ENCODE assay signal across 18 cellular contexts in genomic region chr16:85484337-85485295, GRCh38.
DNase-seq lines count a peak whose midpoint lies in the region; ATAC-seq lines count a peak whose summit lies in the region.
"Had no signal": no experiment of that assay in that cellular context is flagged by ENCODE, and none has a peak within 500 bp of the region (broad histone marks: within the 10 kb centered on the region; RNA-seq: fewer than 3 reads in every experiment).

No MANE protein-coding gene starts in this region.

- peak overlapping the region; percentile 19 for H3K27ac ChIP-seq in cingulate gyrus (ENCODE audit: low read depth, low read length)
- H3K27ac ChIP-seq: esophagus squamous epithelium, KMS-11 had no signal

- ATAC-seq in GM21423 (IDR thresholded peaks at IDR 0.05; ENCODE audit: unreplicated experiment), result no peak
- ATAC-seq in stimulated activated naive CD8-positive, alpha-beta T cell treated with anti-CD3 and anti-CD28 coated beads, Interleukin-15, amount 100 ng/mL, for 72 hours, result no peak
- ATAC-seq: GM23338; left lobe of liver; stimulated activated naive B cell treated with anti-CD40 and anti-IgM and Interleukin-4, amounts not matched to agents 10 μg/mL and 1 μg/mL and 100 μg/mL, for 72 hours had no signal

- H3K27me3 Mint-ChIP-seq in stimulated activated naive CD8-positive, alpha-beta T cell treated with anti-CD3 and anti-CD28 coated beads, Interleukin-15, amount 100 ng/mL, for 72 hours, result no peaks in the 10 kb centered on the region

- H3K27ac Mint-ChIP-seq in stimulated activated naive CD8-positive, alpha-beta T cell treated with anti-CD3 and anti-CD28 coated beads, Interleukin-15, amount 100 ng/mL, for 72 hours, result no peak overlapping the region
- H3K27ac Mint-ChIP-seq: GM23338; nephron progenitor cell; stimulated activated naive B cell treated with anti-CD40 and anti-IgM and Interleukin-4, amounts not matched to agents 10 μg/mL and 1 μg/mL and 100 μg/mL, for 72 hours had no signal

- H3K4me3 Mint-ChIP-seq in stimulated activated naive CD8-positive, alpha-beta T cell treated with anti-CD3 and anti-CD28 coated beads, Interleukin-15, amount 100 ng/mL, for 72 hours, result no peak overlapping the region
- H3K4me3 Mint-ChIP-seq: GM23338; nephron progenitor cell; stimulated activated naive B cell treated with anti-CD40 and anti-IgM and Interleukin-4, amounts not matched to agents 10 μg/mL and 1 μg/mL and 100 μg/mL, for 72 hours had no signal

- peaks cover 5% of the 10 kb centered on the region for H3K4me1 Mint-ChIP-seq in stimulated activated naive CD8-positive, alpha-beta T cell treated with anti-CD3 and anti-CD28 coated beads, Interleukin-15, amount 100 ng/mL, for 72 hours

- peak; percentile 60 for DNase-seq in DMS 273 treated with DMSO at 0.1 percent for 48 hours (lab: John Stamatoyannopoulos, UW)
- DNase-seq in NCI-H1105 treated with DMSO at 0.1 percent for 48 hours (lab: John Stamatoyannopoulos, UW), result peak; percentile 69
- DNase-seq in NCI-H446 treated with DMSO at 0.1 percent for 48 hours (lab: John Stamatoyannopoulos, UW), result peak; percentile 61
- DNase-seq in NCI-H1048 (lab: John Stamatoyannopoulos, UW), result no peak
- no peak for DNase-seq in NCI-H526 (lab: John Stamatoyannopoulos, UW)
- DNase-seq in stimulated activated naive CD8-positive, alpha-beta T cell treated with anti-CD3 and anti-CD28 coated beads, Interleukin-15, amount 100 ng/mL, for 72 hours, result no peak
- DNase-seq: activated CD8-positive, alpha-beta memory T cell treated with anti-CD3 and anti-CD28 coated beads, Interleukin-2, amount 50 U/mL, for 48 hours; esophagus squamous epithelium; hippocampal formation; nephron progenitor cell; OCI-M1; stimulated activated naive B cell treated with anti-CD40 and anti-IgM and Interleukin-4, amounts not matched to agents 10 μg/mL and 1 μg/mL and 100 μg/mL, for 72 hours; SW 1271 had no signal

- no peaks in the 10 kb centered on the region for H3K9me3 Mint-ChIP-seq in stimulated activated naive CD8-positive, alpha-beta T cell treated with anti-CD3 and anti-CD28 coated beads, Interleukin-15, amount 100 ng/mL, for 72 hours
- H3K9me3 Mint-ChIP-seq: GM23338; nephron progenitor cell; stimulated activated naive B cell treated with anti-CD40 and anti-IgM and Interleukin-4, amounts not matched to agents 10 μg/mL and 1 μg/mL and 100 μg/mL, for 72 hours had no signal

Comparison
In these comparisons a context has a peak if more than half of its experiments do, and no peak if none do; other contexts are left out.
1. DNase-seq: peak in DMS 273 treated with DMSO at 0.1 percent for 48 hours (single experiment), NCI-H1105 treated with DMSO at 0.1 percent for 48 hours (single experiment) and NCI-H446 treated with DMSO at 0.1 percent for 48 hours (single experiment); none in NCI-H1048 (single experiment), NCI-H526 (0 of 2) and stimulated activated naive CD8-positive, alpha-beta T cell treated with anti-CD3 and anti-CD28 coated beads, Interleukin-15, amount 100 ng/mL, for 72 hours (0 of 2).